Comparison of ENCODE assay signal across 8 cellular contexts in genomic region chr16:33601029-33601428, GRCh38.
A peak's percentile ranks its signal among the peaks of the same experiment; 100 is the strongest.
DNase-seq lines count a peak whose midpoint lies in the region; ATAC-seq and TF ChIP-seq lines count a peak whose summit lies in the region.
"Not testable (repeated sequence)": the region's sequence is repeated elsewhere in the genome, so short reads cannot be mapped to it uniquely, and the experiment has no call there.

No MANE protein-coding gene starts in this region.

- not testable (repeated sequence) for H3K36me3 ChIP-seq in DND-41 (ENCODE audit: insufficient read depth, low read length)

- not testable (repeated sequence) for H3K79me2 ChIP-seq in DND-41 (ENCODE audit: insufficient read depth, low read length)

- not testable (repeated sequence) for H3K27me3 ChIP-seq in DND-41 (ENCODE audit: insufficient read depth, low read length, poor library complexity)

- not testable (repeated sequence) for H3K4me3 Mint-ChIP-seq in stimulated activated naive B cell treated with anti-CD40 and anti-IgM and Interleukin-4, amounts not matched to agents 10 μg/mL and 1 μg/mL and 100 μg/mL, for 72 hours

- not testable (repeated sequence) for H3K4me2 ChIP-seq in DND-41 (ENCODE audit: insufficient read depth, low read length)

- TF ChIP-seq CTCF in DND-41 (IDR thresholded peaks at IDR 0.05; ENCODE audit: borderline replicate concordance, extremely low read depth, low read length, poor library complexity, severe bottlenecking), result not testable (repeated sequence)

- H3K4me3 ChIP-seq in DND-41 (ENCODE audit: low read depth in 1 of 2, low read length in 2 of 2), result not testable (repeated sequence)

- DNase-seq in DND-41; stimulated activated naive B cell treated with anti-CD40 and anti-IgM and Interleukin-4, amounts not matched to agents 10 μg/mL and 1 μg/mL and 100 μg/mL, for 72 hours: not testable (repeated sequence)

- H3K9ac ChIP-seq in DND-41 (ENCODE audit: low read depth, low read length), result not testable (repeated sequence)

- ATAC-seq in DND-41 (ENCODE audit: insufficient read depth, low read depth) (peak; percentile 76), GM19324 (IDR thresholded peaks at IDR 0.05; ENCODE audit: low FRiP score, unreplicated experiment) (peak; percentile 39), GM21381 (IDR thresholded peaks at IDR 0.05; ENCODE audit: unreplicated experiment) (peak; percentile 62), GM21717 (IDR thresholded peaks at IDR 0.05; ENCODE audit: unreplicated experiment) (peak; percentile 70), HG02840 (IDR thresholded peaks at IDR 0.05; ENCODE audit: low FRiP score, unreplicated experiment) (peak; percentile 53), HG03108 (IDR thresholded peaks at IDR 0.05; ENCODE audit: unreplicated experiment) (peak; percentile 84), HG03571 (IDR thresholded peaks at IDR 0.05; ENCODE audit: unreplicated experiment) (peak; percentile 44)
- peak; percentile 23 to 71 for ATAC-seq in stimulated activated naive B cell treated with anti-CD40 and anti-IgM and Interleukin-4, amounts not matched to agents 10 μg/mL and 1 μg/mL and 100 μg/mL, for 72 hours (replicated peaks)

- not testable (repeated sequence) for H4K20me1 ChIP-seq in DND-41 (ENCODE audit: insufficient read depth, low read length)

- H3K27ac Mint-ChIP-seq in stimulated activated naive B cell treated with anti-CD40 and anti-IgM and Interleukin-4, amounts not matched to agents 10 μg/mL and 1 μg/mL and 100 μg/mL, for 72 hours, result not testable (repeated sequence)

- H3K4me1 Mint-ChIP-seq in stimulated activated naive B cell treated with anti-CD40 and anti-IgM and Interleukin-4, amounts not matched to agents 10 μg/mL and 1 μg/mL and 100 μg/mL, for 72 hours, result not testable (repeated sequence)

- not testable (repeated sequence) for H3K9me3 Mint-ChIP-seq in stimulated activated naive B cell treated with anti-CD40 and anti-IgM and Interleukin-4, amounts not matched to agents 10 μg/mL and 1 μg/mL and 100 μg/mL, for 72 hours

- not testable (repeated sequence) for H2AFZ ChIP-seq in DND-41 (ENCODE audit: low read depth, low read length)

- H3K27me3 Mint-ChIP-seq in stimulated activated naive B cell treated with anti-CD40 and anti-IgM and Interleukin-4, amounts not matched to agents 10 μg/mL and 1 μg/mL and 100 μg/mL, for 72 hours, result not testable (repeated sequence)

- not testable (repeated sequence) for H3K36me3 Mint-ChIP-seq in stimulated activated naive B cell treated with anti-CD40 and anti-IgM and Interleukin-4, amounts not matched to agents 10 μg/mL and 1 μg/mL and 100 μg/mL, for 72 hours

- not testable (repeated sequence) for H3K4me1 ChIP-seq in DND-41 (ENCODE audit: insufficient read depth, low read length)

- not testable (repeated sequence) for H3K9me3 ChIP-seq in DND-41 (ENCODE audit: insufficient read depth, low read length, severe bottlenecking)

- H3K27ac ChIP-seq in DND-41 (ENCODE audit: low read length), result not testable (repeated sequence)
